Comparison of ENCODE assay signal across 8 cellular contexts in genomic region chr13:23087884-23088283, GRCh38.
A peak's percentile ranks its signal among the peaks of the same experiment; 100 is the strongest.
DNase-seq lines count a peak whose midpoint lies in the region; ATAC-seq and TF ChIP-seq lines count a peak whose summit lies in the region.

No MANE protein-coding gene starts in this region.

- H3K27ac ChIP-seq in PC-3 (ENCODE audit: low read length) (no peak overlapping the region), caudate nucleus (ENCODE audit: low read depth, low read length) (no peak overlapping the region)

- CTCF ChIA-PET in PC-3 (lab: Charles Lee): no interaction called here

- POLR2A ChIA-PET in PC-3 (lab: Charles Lee; ENCODE audit: unreplicated experiment): no interaction called here

- H3K4me1 ChIP-seq in PC-3 (ENCODE audit: insufficient read depth, low read length): no peaks in the 10 kb centered on the region

- no peaks in the 10 kb centered on the region for H4K20me1 ChIP-seq in PC-3 (ENCODE audit: low read length)

- no peaks in the 10 kb centered on the region for H3K36me3 ChIP-seq in PC-3 (ENCODE audit: low read depth, low read length)

- BruUV-seq in PC-3 (replicated peaks; lab: Mats Ljungman, UMichigan): no TSS peak

- ATAC-seq in PC-3 (no peak), GM18858 (IDR thresholded peaks at IDR 0.05; ENCODE audit: unreplicated experiment) (no peak)

- peak; percentile 59 for TF ChIP-seq CTCF in PC-3 (conservative IDR thresholded peaks at IDR 0.05; ENCODE audit: low read depth, low read length)
- TF ChIP-seq CTCF in fibroblast of pulmonary artery (IDR thresholded peaks at IDR 0.05; ENCODE audit: low read length, missing control alignments): peak; percentile 72

- H3K4me3 ChIP-seq in PC-3 (ENCODE audit: low read length): no peak overlapping the region
- no peak overlapping the region for H3K4me3 ChIP-seq in fibroblast of pulmonary artery (replicated peaks; ENCODE audit: low read depth, low read length)

- no peaks in the 10 kb centered on the region for H3K9me2 ChIP-seq in PC-3 (replicated peaks; ENCODE audit: low read length)

- DNase-seq in DMS153 treated with DMSO at 0.1 percent for 48 hours (lab: John Stamatoyannopoulos, UW; ENCODE audit: unreplicated experiment) (peak; percentile 1), H4 (ENCODE audit: low spot score) (peak; percentile 6), PC-3 (peak; percentile 31), fibroblast of pulmonary artery (ENCODE audit: low read depth) (peak; percentile 39), NCI-H146 (lab: John Stamatoyannopoulos, UW) (no peak), caudate nucleus (lab: John Stamatoyannopoulos, UW) (no peak)
- DNase-seq in central memory CD4-positive, alpha-beta T cell: no peak

- intact Hi-C loops in PC-3 (cut with micrococcal nuclease): no loop called here

- H2AFZ ChIP-seq in PC-3 (ENCODE audit: low read length): no peak overlapping the region

- H3K27me3 ChIP-seq in PC-3 (ENCODE audit: low read length): 0 out of 2 replicates have a peak, but pooled peaks cover 3% of the 10 kb centered on the region

- no peak overlapping the region for H3K9ac ChIP-seq in PC-3 (ENCODE audit: low read length)

- H3F3A ChIP-seq in PC-3 (ENCODE audit: low read length, unreplicated experiment): no peaks in the 10 kb centered on the region

- H3K4me2 ChIP-seq in PC-3 (ENCODE audit: low read length): no peak overlapping the region

- no peaks in the 10 kb centered on the region for H3K79me2 ChIP-seq in PC-3 (ENCODE audit: low read length)

- H3K9me3 ChIP-seq in PC-3 (ENCODE audit: low read length): no peaks in the 10 kb centered on the region

Comparison
In these comparisons a context has a peak if more than half of its experiments do, and no peak if none do; other contexts are left out.
1. DNase-seq: peak in DMS153 treated with DMSO at 0.1 percent for 48 hours (single experiment), H4 (single experiment), PC-3 (single experiment) and fibroblast of pulmonary artery (single experiment); none in NCI-H146 (single experiment), caudate nucleus (0 of 61) and central memory CD4-positive, alpha-beta T cell (single experiment).